Comparison of ENCODE assay signal across 8 cellular contexts in the genomic region with DNA sequence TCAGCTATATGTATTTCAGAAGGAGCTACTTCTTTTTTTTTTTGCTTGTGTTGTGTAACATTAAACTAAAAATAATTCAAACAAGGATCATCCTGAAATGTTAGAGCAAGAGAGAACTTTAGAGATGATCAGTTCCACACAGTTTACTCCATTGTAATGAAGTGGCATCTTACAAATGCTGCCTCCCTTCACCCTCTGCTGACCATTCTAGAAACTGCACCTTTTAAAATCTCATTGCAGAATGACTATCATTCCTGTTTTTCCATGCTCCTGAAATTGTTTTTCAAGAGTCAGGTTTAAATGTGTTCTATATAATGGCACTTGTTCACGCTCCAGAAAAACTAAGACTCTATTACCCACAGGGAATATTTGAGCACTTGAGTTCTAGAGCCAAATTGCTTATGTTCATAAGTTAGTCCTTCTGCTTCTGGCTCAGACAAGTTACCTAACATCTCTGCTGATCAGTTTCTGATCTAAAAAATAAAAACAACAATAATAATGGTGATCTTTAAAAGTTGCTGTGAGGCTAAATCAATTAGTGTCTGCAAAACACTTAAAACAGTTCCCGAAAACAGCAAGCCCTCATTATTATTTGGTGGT. TPM values are rescaled to one million over a fixed set of nuclear protein-coding genes. Genes with fewer than 3 reads are reported as not detected.
A peak's percentile ranks its signal among the peaks of the same experiment; 100 is the strongest.
DNase-seq lines count a peak whose midpoint lies in the region; ATAC-seq and TF ChIP-seq lines count a peak whose summit lies in the region.

No MANE protein-coding gene starts in this region.

- H3K9me2 ChIP-seq in Loucy (replicated peaks; ENCODE audit: low read depth, low read length), result no peaks in the 10 kb centered on the region

- H3K27me3 ChIP-seq in Loucy (ENCODE audit: insufficient read depth, low read length, poor library complexity, severe bottlenecking) (no peaks in the 10 kb centered on the region), vagina (no peaks in the 10 kb centered on the region)
- H3K27me3 ChIP-seq in CD8-positive, alpha-beta memory T cell (ENCODE audit: insufficient read depth, low read length, poor library complexity, severe bottlenecking), result no peaks in the 10 kb centered on the region

- no peak overlapping the region for H3K27ac ChIP-seq in vagina
- no peak overlapping the region for H3K27ac ChIP-seq in CD8-positive, alpha-beta memory T cell (ENCODE audit: low read depth, low read length)

- H3K4me1 ChIP-seq in Loucy (ENCODE audit: insufficient read depth, low read length, poor library complexity, severe bottlenecking) (no peaks in the 10 kb centered on the region), vagina (no peaks in the 10 kb centered on the region)
- no peaks in the 10 kb centered on the region for H3K4me1 ChIP-seq in CD8-positive, alpha-beta memory T cell (ENCODE audit: insufficient read depth, low read length)

- ATAC-seq in GM21529 (IDR thresholded peaks at IDR 0.05; ENCODE audit: unreplicated experiment) (peak; percentile 94), GM18873 (IDR thresholded peaks at IDR 0.05; ENCODE audit: low FRiP score, unreplicated experiment) (no peak)

- POLR2A ChIA-PET in CD8-positive, alpha-beta memory T cell (lab: Charles Lee), result no interaction called here

- no peak for TF ChIP-seq POLR2A in vagina (IDR thresholded peaks at IDR 0.05)

- H3K9me3 ChIP-seq in Loucy (ENCODE audit: insufficient read depth, low read depth, low read length) (no peaks in the 10 kb centered on the region), vagina (no peaks in the 10 kb centered on the region)
- H3K9me3 ChIP-seq in CD8-positive, alpha-beta memory T cell (ENCODE audit: low read length), result no peaks in the 10 kb centered on the region

- no peaks in the 10 kb centered on the region for H3F3A ChIP-seq in Loucy (ENCODE audit: low read depth)

- H3K4me2 ChIP-seq in Loucy (ENCODE audit: low read depth, low read length, poor library complexity, severe bottlenecking), result no peak overlapping the region

- H3K36me3 ChIP-seq in Loucy (ENCODE audit: insufficient read depth, low read length), result no peaks in the 10 kb centered on the region
- no peaks in the 10 kb centered on the region for H3K36me3 ChIP-seq in vagina
- H3K36me3 ChIP-seq in CD8-positive, alpha-beta memory T cell (ENCODE audit: insufficient read depth, low read length), result no peaks in the 10 kb centered on the region

- DNase-seq in ELR (ENCODE audit: low read depth) (peak; percentile 53), inferior parietal cortex (ENCODE audit: extremely low spot score) (peak; percentile 81), vagina (ENCODE audit: extremely low spot score in 2 of 2) (no peak)
- DNase-seq in CD8-positive, alpha-beta memory T cell, result no peak

- peak; percentile 88 for TF ChIP-seq CTCF in Loucy (conservative IDR thresholded peaks at IDR 0.05; ENCODE audit: low read length)
- TF ChIP-seq CTCF in WI38 (IDR thresholded peaks at IDR 0.05; ENCODE audit: low read depth, low read length), result peak; percentile 49
- peak in 2 of 3 experiments; percentile 29 to 42 for TF ChIP-seq CTCF in vagina (IDR thresholded peaks at IDR 0.05)

- H3K4me1 Mint-ChIP-seq in CD8-positive, alpha-beta memory T cell, result no peaks in the 10 kb centered on the region

- no peak overlapping the region for H2AFZ ChIP-seq in Loucy (ENCODE audit: low read length)

- no peaks in the 10 kb centered on the region for H3K9me3 Mint-ChIP-seq in CD8-positive, alpha-beta memory T cell

- H3K4me3 ChIP-seq in Loucy (ENCODE audit: low read length, poor library complexity, severe bottlenecking), result no peak overlapping the region
- H3K4me3 ChIP-seq in WI38 (ENCODE audit: low read depth, low read length), result no peak overlapping the region
- H3K4me3 ChIP-seq in vagina, result no peak overlapping the region
- H3K4me3 ChIP-seq in CD8-positive, alpha-beta memory T cell (ENCODE audit: low read length), result no peak overlapping the region

- no peak overlapping the region for H3K9ac ChIP-seq in Loucy (ENCODE audit: low read depth, low read length, poor library complexity, severe bottlenecking)

- no peaks in the 10 kb centered on the region for H3K79me2 ChIP-seq in Loucy (ENCODE audit: insufficient read depth, low read length)

- intact Hi-C loops in vagina (cut with DNase I), result no loop called here

- no peak overlapping the region for H3K27ac Mint-ChIP-seq in CD8-positive, alpha-beta memory T cell

- no peak overlapping the region for H3K4me3 Mint-ChIP-seq in CD8-positive, alpha-beta memory T cell

- CTCF ChIA-PET in CD8-positive, alpha-beta memory T cell (lab: Charles Lee), result interaction anchor here (1.4 kb wide), 1 partner anchor 367 kb away, joined by 3 read pairs; no protein-coding TSS in a partner anchor

- no peaks in the 10 kb centered on the region for H4K20me1 ChIP-seq in Loucy (ENCODE audit: insufficient read depth, low read length, poor library complexity, severe bottlenecking)

- no peaks in the 10 kb centered on the region for H3K36me3 Mint-ChIP-seq in CD8-positive, alpha-beta memory T cell

- peaks cover 5 to 26% of the 10 kb centered on the region in 2 donors for H3K27me3 Mint-ChIP-seq in CD8-positive, alpha-beta memory T cell

RNA-seq across cellular contexts. Expression of a gene that starts 21.5 kb away (rescaled TPM):
- total RNA-seq in vagina, result 1.2 TPM
- total RNA-seq in CD8-positive, alpha-beta memory T cell, result under 1 TPM; 0.24 to 0.29 TPM
- polyA plus RNA-seq in CD8-positive, alpha-beta memory T cell, result 0.53 TPM

Comparison
In these comparisons a context has a peak if more than half of its experiments do, and no peak if none do; other contexts are left out.
1. DNase-seq: peak in ELR (single experiment) and inferior parietal cortex (single experiment); none in vagina (0 of 2) and CD8-positive, alpha-beta memory T cell (0 of 5).
2. CTCF ChIP-seq: peak in every context shown above with its lines; median percentile 88 in Loucy; 49 in WI38; 36 in vagina.